ENCODE assay signal across 1 cellular context in the genomic region with DNA sequence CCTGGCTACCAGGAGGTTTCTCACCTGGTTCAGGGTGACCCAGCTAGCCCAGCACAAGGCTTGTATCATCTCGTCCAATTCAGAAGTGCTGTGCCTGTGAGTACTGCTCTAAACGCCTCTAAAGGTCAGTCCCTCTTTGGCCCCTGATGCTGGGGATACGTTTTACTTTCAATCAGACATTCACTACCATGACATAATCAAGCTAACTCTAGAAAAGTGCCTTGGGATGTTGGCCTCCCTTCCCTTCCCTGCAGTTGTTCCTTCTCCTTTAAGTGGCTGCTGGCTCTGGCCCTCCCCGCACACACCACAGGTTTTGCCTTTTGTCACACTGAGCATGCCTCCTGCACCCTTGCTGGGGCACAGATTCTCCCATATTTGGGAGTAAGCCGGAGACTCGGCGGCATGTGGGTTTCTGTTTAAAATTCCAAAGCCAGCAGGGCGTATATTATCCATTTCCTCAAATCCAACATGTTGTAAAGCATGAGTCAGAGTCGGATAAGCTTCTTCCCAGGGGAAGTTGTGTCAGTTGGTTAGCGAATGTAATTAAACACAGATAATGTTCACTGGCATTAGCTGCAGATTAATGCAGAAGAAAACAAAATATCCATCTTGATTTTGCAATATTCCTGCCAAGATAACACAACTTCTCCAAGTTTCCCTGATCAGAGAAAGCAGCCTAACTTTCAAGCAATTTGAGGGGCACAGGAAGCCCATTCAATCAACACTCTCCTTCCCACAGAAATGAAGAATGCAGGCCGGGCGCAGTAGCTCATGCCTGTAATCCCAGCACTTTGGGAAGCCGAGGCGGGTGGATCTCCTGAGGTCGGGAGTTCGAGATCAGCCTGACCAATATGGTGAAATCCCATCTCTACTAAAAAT.
TF ChIP-seq lines count a peak whose summit lies in the region.

No MANE protein-coding gene starts in this region.

TF ChIP-seq in endothelial cell of umbilical vein, 7 proteins besides CTCF, POLR2A, EP300 and RAD21:
- TF ChIP-seq JUN (IDR thresholded peaks at IDR 0.05; ENCODE audit: borderline replicate concordance, insufficient read depth, insufficient read length, low read depth): peak; percentile 81
- TF ChIP-seq, protein P1, sequence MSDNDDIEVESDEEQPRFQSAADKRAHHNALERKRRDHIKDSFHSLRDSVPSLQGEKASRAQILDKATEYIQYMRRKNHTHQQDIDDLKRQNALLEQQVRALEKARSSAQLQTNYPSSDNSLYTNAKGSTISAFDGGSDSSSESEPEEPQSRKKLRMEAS (IDR thresholded peaks at IDR 0.05; ENCODE audit: insufficient read depth, insufficient read length): peak; percentile 20
- TF ChIP-seq GATA2 (IDR thresholded peaks at IDR 0.05; ENCODE audit: insufficient read depth, insufficient read length, low read depth, low read length): peak; percentile 27
- peak; percentile 92 for TF ChIP-seq FOS (IDR thresholded peaks at IDR 0.05; ENCODE audit: borderline replicate concordance, insufficient read depth, low read length)
- TF ChIP-seq MYC (IDR thresholded peaks at IDR 0.05; ENCODE audit: low read depth, low read length): no peak
- peak; percentile 60 for TF ChIP-seq POLR2AphosphoS5 (IDR thresholded peaks at IDR 0.05; ENCODE audit: insufficient read depth, low read depth, low read length)
- no peak for TF ChIP-seq EZH2 (IDR thresholded peaks at IDR 0.05; ENCODE audit: borderline replicate concordance, low read depth, low read length, severe bottlenecking)
